ENCODE assay signal across 1 cellular context in genomic region chr7:17300012-17300411, GRCh38.
TF ChIP-seq lines count a peak whose summit lies in the region.

No MANE protein-coding gene starts in this region.

TF ChIP-seq in endothelial cell of umbilical vein, 7 proteins besides CTCF, POLR2A, EP300 and RAD21:
- TF ChIP-seq JUN (IDR thresholded peaks at IDR 0.05; ENCODE audit: borderline replicate concordance, insufficient read depth, insufficient read length, low read depth) (no peak), FOS (IDR thresholded peaks at IDR 0.05; ENCODE audit: borderline replicate concordance, insufficient read depth, low read length) (no peak), GATA2 (IDR thresholded peaks at IDR 0.05; ENCODE audit: insufficient read depth, insufficient read length, low read depth, low read length) (no peak), POLR2AphosphoS5 (IDR thresholded peaks at IDR 0.05; ENCODE audit: insufficient read depth, low read depth, low read length) (no peak), MYC (IDR thresholded peaks at IDR 0.05; ENCODE audit: low read depth, low read length) (no peak), EZH2 (IDR thresholded peaks at IDR 0.05; ENCODE audit: borderline replicate concordance, low read depth, low read length, severe bottlenecking) (no peak), MAX (IDR thresholded peaks at IDR 0.05; ENCODE audit: insufficient read depth, insufficient read length) (no peak)
